Comparison of ENCODE assay signal across 8 cellular contexts in genomic region chr2:230602562-230603230, GRCh38.
DNase-seq lines count a peak whose midpoint lies in the region; ATAC-seq, FAIRE-seq and TF ChIP-seq lines count a peak whose summit lies in the region.

No MANE protein-coding gene starts in this region.

- POLR2A ChIA-PET in activated CD8-positive, alpha-beta T cell treated with anti-CD3 and anti-CD28 coated beads for 36 hours (lab: Charles Lee), result interaction anchor here (0.8 to 1.9 kb wide), 5 partner anchors 8 to 191 kb away, joined by 3 to 4 read pairs (median 3); no protein-coding TSS in a partner anchor

- H3K27me3 Mint-ChIP-seq in activated CD8-positive, alpha-beta T cell treated with anti-CD3 and anti-CD28 coated beads for 36 hours, result no peaks in the 10 kb centered on the region
- H3K27me3 Mint-ChIP-seq in progenitor cell of endocrine pancreas, result no peaks in the 10 kb centered on the region

- peaks cover 39% of the 10 kb centered on the region for H3K9me3 Mint-ChIP-seq in activated CD8-positive, alpha-beta T cell treated with anti-CD3 and anti-CD28 coated beads for 36 hours
- peaks cover 8% of the 10 kb centered on the region for H3K9me3 Mint-ChIP-seq in progenitor cell of endocrine pancreas (ENCODE audit: low read depth)

- H3K36me3 ChIP-seq in spleen (no peaks in the 10 kb centered on the region), pancreas (no peaks in the 10 kb centered on the region)

- H3K36me3 Mint-ChIP-seq in activated CD8-positive, alpha-beta T cell treated with anti-CD3 and anti-CD28 coated beads for 36 hours (ENCODE audit: low read depth), result peaks cover 14% of the 10 kb centered on the region
- H3K36me3 Mint-ChIP-seq in progenitor cell of endocrine pancreas (ENCODE audit: insufficient read depth), result no peaks in the 10 kb centered on the region

- H3K4me3 Mint-ChIP-seq in activated CD8-positive, alpha-beta T cell treated with anti-CD3 and anti-CD28 coated beads for 36 hours, result no peak overlapping the region
- no peak overlapping the region for H3K4me3 Mint-ChIP-seq in progenitor cell of endocrine pancreas (ENCODE audit: low read depth)

- no peak for TF ChIP-seq CTCF in activated CD8-positive, alpha-beta T cell treated with anti-CD3 and anti-CD28 coated beads for 36 hours (IDR thresholded peaks at IDR 0.05)
- no peak for TF ChIP-seq CTCF in spleen (IDR thresholded peaks at IDR 0.05 in 8 of 11, conservative IDR thresholded peaks at IDR 0.05 in 3 of 11)
- TF ChIP-seq CTCF in progenitor cell of endocrine pancreas (IDR thresholded peaks at IDR 0.05; ENCODE audit: unreplicated experiment), result no peak
- no peak for TF ChIP-seq CTCF in pancreas (IDR thresholded peaks at IDR 0.05)

- H3K27ac ChIP-seq in spleen, result peak overlapping the region; percentile 67 to 86 (median 82)
- H3K27ac ChIP-seq in pancreas, result no peak overlapping the region

- 15 to 30% (median 19%) methylated on average over 7 of the region's 7 CpGs for WGBS in spleen, 5 donors
- WGBS in pancreas, 2 donors, result 67 to 77% methylated on average over 7 of the region's 7 CpGs

- H3K4me1 Mint-ChIP-seq in activated CD8-positive, alpha-beta T cell treated with anti-CD3 and anti-CD28 coated beads for 36 hours (ENCODE audit: low read depth), result peaks cover 43% of the 10 kb centered on the region
- H3K4me1 Mint-ChIP-seq in progenitor cell of endocrine pancreas (ENCODE audit: low read depth), result no peaks in the 10 kb centered on the region

- TF ChIP-seq POLR2A in spleen (IDR thresholded peaks at IDR 0.05) (no peak), erythroblast (IDR thresholded peaks at IDR 0.05; ENCODE audit: low read length) (no peak)

- peak overlapping the region in 1 of 8 donors; percentile 33 for H3K4me3 ChIP-seq in spleen
- no peak overlapping the region for H3K4me3 ChIP-seq in pancreas

- H3K27ac Mint-ChIP-seq in activated CD8-positive, alpha-beta T cell treated with anti-CD3 and anti-CD28 coated beads for 36 hours, result peak overlapping the region; percentile 92
- no peak overlapping the region for H3K27ac Mint-ChIP-seq in progenitor cell of endocrine pancreas

- peak; percentile 76 for DNase-seq in activated CD8-positive, alpha-beta T cell treated with anti-CD3 and anti-CD28 coated beads for 36 hours
- DNase-seq in spleen, result peak; percentile 91
- DNase-seq in progenitor cell of endocrine pancreas (ENCODE audit: low spot score, unreplicated experiment), result no peak
- DNase-seq in erythroblast (lab: John Stamatoyannopoulos, UW), result no peak
- DNase-seq in NCI-H1694 (lab: John Stamatoyannopoulos, UW), result no peak
- DNase-seq in pancreas, result no peak

- H3K9me3 ChIP-seq in spleen (peaks cover 0 to 33% (median 15%) of the 10 kb centered on the region in 8 donors), pancreas (no peaks in the 10 kb centered on the region)

- H3K4me1 ChIP-seq in spleen, result peaks cover 0 to 59% (median 40%) of the 10 kb centered on the region in 6 donors
- H3K4me1 ChIP-seq in pancreas, result no peaks in the 10 kb centered on the region

- no peak for FAIRE-seq in pancreas (lab: Jason Lieb, UNC)

- H3K27me3 ChIP-seq in spleen (replicated peaks in 1 of 7) (no peaks in the 10 kb centered on the region), pancreas (no peaks in the 10 kb centered on the region)

- intact Hi-C loops in activated CD8-positive, alpha-beta T cell treated with anti-CD3 and anti-CD28 coated beads for 36 hours (cut with micrococcal nuclease), result no loop called here
- intact Hi-C loops in spleen (cut with DNase I; ENCODE audit: low total_unique reads) (no loop called here), pancreas (cut with DNase I) (no loop called here)

- CTCF ChIA-PET in activated CD8-positive, alpha-beta T cell treated with anti-CD3 and anti-CD28 coated beads for 36 hours (lab: Charles Lee), result interaction anchor here (0.9 to 2.1 kb wide), 4 partner anchors 8 to 443 kb away, joined by 4 to 8 read pairs (median 4); no protein-coding TSS in a partner anchor

- peak; percentile 44 for ATAC-seq in GM19328 (IDR thresholded peaks at IDR 0.05; ENCODE audit: unreplicated experiment)
- peak; percentile 50 for ATAC-seq in HG03280 (IDR thresholded peaks at IDR 0.05; ENCODE audit: unreplicated experiment)
- ATAC-seq in activated CD8-positive, alpha-beta T cell treated with anti-CD3 and anti-CD28 coated beads for 36 hours, result peak; percentile 88
- ATAC-seq in pancreas, result no peak

Comparison
In these comparisons a context has a peak if more than half of its experiments do, and no peak if none do; other contexts are left out.
1. ATAC-seq: peak in GM19328 (single experiment), HG03280 (single experiment) and activated CD8-positive, alpha-beta T cell treated with anti-CD3 and anti-CD28 coated beads for 36 hours (single experiment); none in pancreas (0 of 4).
2. DNase-seq: peak in activated CD8-positive, alpha-beta T cell treated with anti-CD3 and anti-CD28 coated beads for 36 hours (single experiment) and spleen (single experiment); none in progenitor cell of endocrine pancreas (single experiment), erythroblast (0 of 2), NCI-H1694 (single experiment) and pancreas (0 of 6).
3. H3K27ac ChIP-seq: peak in spleen (8 of 8); none in pancreas (0 of 4).